In the genomic region with DNA sequence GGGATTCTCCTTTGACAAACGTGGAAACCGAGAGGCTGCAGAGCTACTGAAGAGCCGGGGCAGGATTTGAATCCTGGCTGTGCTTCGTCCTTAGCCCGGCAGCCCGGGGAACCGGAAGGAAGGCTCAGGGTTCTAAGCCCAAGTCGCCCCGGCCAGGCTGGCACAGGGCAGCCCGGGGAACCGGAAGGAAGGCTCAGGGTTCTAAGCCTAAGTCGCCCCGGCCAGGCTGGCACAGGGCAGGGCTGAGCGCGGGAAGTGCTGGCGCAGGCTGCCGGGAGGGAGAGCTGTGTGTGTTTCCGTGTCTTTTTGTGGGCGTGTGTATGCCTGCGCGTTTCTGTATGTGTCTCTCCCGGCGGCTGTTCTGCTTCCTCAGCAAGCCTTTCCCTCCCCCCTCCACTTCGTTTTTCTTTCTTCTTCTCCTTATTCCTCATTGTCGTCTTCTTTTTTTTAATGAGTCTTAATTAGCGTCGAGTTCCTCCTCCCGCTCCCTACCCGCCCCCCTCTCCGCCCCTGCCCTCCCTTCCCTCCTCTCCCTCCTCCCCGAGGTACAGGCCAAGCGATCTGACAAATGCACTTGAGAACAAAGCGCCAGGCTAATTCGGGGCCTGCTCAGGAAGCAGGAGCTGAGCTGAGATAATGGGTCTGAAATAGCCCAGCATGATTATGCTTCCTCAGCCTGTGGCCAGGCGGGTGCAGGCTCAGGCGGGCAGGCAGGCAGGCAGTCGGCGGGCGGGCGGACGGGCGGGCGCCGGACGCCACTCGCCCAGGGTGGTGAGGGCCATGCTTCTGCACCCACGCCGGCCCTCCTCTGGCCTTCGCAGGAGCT, we compare ENCODE assay signal across 8 cellular contexts.
A peak's percentile ranks its signal among the peaks of the same experiment; 100 is the strongest.
DNase-seq lines count a peak whose midpoint lies in the region; ATAC-seq lines count a peak whose summit lies in the region.

No MANE protein-coding gene starts in this region.

- POLR2A ChIA-PET in naive thymus-derived CD8-positive, alpha-beta T cell (lab: Charles Lee) = no interaction called here

- intact Hi-C loops in aorta (cut with DNase I) = loop anchor here in 1 of 2 donors (5.0 to 10.0 kb wide), 3 partner anchors 33 to 100 kb away; no protein-coding TSS in a partner anchor

- no peaks in the 10 kb centered on the region for H3K36me3 ChIP-seq in CD4-positive, CD25-positive, alpha-beta regulatory T cell (ENCODE audit: control insufficient read depth, insufficient read depth, low read length)
- no peaks in the 10 kb centered on the region for H3K36me3 ChIP-seq in aorta (ENCODE audit: control insufficient read depth in 1 of 2, insufficient read depth in 2 of 2, low read length in 1 of 2)

- peak overlapping the region in 3 of 4 donors; percentile 15 to 81 (median 52) for H3K4me3 Mint-ChIP-seq in CD4-positive, CD25-positive, alpha-beta regulatory T cell
- no peak overlapping the region for H3K4me3 Mint-ChIP-seq in activated CD8-positive, alpha-beta memory T cell treated with anti-CD3 and anti-CD28 coated beads, Interleukin-2, amount 10 ng/mL, durations not matched to agents 7 days and 5 days
- H3K4me3 Mint-ChIP-seq in naive thymus-derived CD8-positive, alpha-beta T cell = peak overlapping the region; percentile 57 to 81 (median 73)

- peaks cover 0 to 4% (median 0%) of the 10 kb centered on the region in 4 donors for H3K4me1 Mint-ChIP-seq in CD4-positive, CD25-positive, alpha-beta regulatory T cell
- no peaks in the 10 kb centered on the region for H3K4me1 Mint-ChIP-seq in activated CD8-positive, alpha-beta memory T cell treated with anti-CD3 and anti-CD28 coated beads, Interleukin-2, amount 10 ng/mL, durations not matched to agents 7 days and 5 days
- peaks cover 5 to 8% (median 6%) of the 10 kb centered on the region in 4 donors for H3K4me1 Mint-ChIP-seq in naive thymus-derived CD8-positive, alpha-beta T cell

- DNase-seq in CD4-positive, CD25-positive, alpha-beta regulatory T cell = peak in 1 of 3 donors; percentile 24
- DNase-seq in MV-4-11 (lab: John Stamatoyannopoulos, UW) (peak; percentile 67), fibroblast of peridontal ligament (ENCODE audit: extremely low read depth) (peak; percentile 40), aorta (peak; percentile 83 to 88), NCI-H1048 (lab: John Stamatoyannopoulos, UW) (no peak)
- peak; percentile 39 for DNase-seq in activated CD8-positive, alpha-beta memory T cell treated with anti-CD3 and anti-CD28 coated beads, Interleukin-2, amount 10 ng/mL, durations not matched to agents 7 days and 5 days
- DNase-seq in naive thymus-derived CD8-positive, alpha-beta T cell = peak in 2 of 10 donors; percentile 1 to 10

- H3K27me3 ChIP-seq in CD4-positive, CD25-positive, alpha-beta regulatory T cell (ENCODE audit: control insufficient read depth, insufficient read depth, low read length) = no peaks in the 10 kb centered on the region
- H3K27me3 ChIP-seq in aorta (ENCODE audit: control insufficient read depth in 1 of 2, insufficient read depth in 2 of 2, low read length in 1 of 2) = no peaks in the 10 kb centered on the region

- peaks cover 0 to 2% (median 0%) of the 10 kb centered on the region in 7 donors for H3K9me3 Mint-ChIP-seq in CD4-positive, CD25-positive, alpha-beta regulatory T cell
- H3K9me3 Mint-ChIP-seq in activated CD8-positive, alpha-beta memory T cell treated with anti-CD3 and anti-CD28 coated beads, Interleukin-2, amount 10 ng/mL, durations not matched to agents 7 days and 5 days (ENCODE audit: low read depth) = no peaks in the 10 kb centered on the region
- peaks cover 0 to 2% (median 0%) of the 10 kb centered on the region in 9 donors for H3K9me3 Mint-ChIP-seq in naive thymus-derived CD8-positive, alpha-beta T cell

- H3K4me1 ChIP-seq in CD4-positive, CD25-positive, alpha-beta regulatory T cell (ENCODE audit: control insufficient read depth, insufficient read depth, low read length, poor library complexity, severe bottlenecking) = no peaks in the 10 kb centered on the region
- no peaks in the 10 kb centered on the region for H3K4me1 ChIP-seq in aorta (ENCODE audit: control insufficient read depth in 1 of 2, insufficient read depth in 2 of 2, low read length in 2 of 2)

- H3K27me3 Mint-ChIP-seq in CD4-positive, CD25-positive, alpha-beta regulatory T cell = no peaks in the 10 kb centered on the region
- H3K27me3 Mint-ChIP-seq in activated CD8-positive, alpha-beta memory T cell treated with anti-CD3 and anti-CD28 coated beads, Interleukin-2, amount 10 ng/mL, durations not matched to agents 7 days and 5 days = peaks cover 2% of the 10 kb centered on the region
- H3K27me3 Mint-ChIP-seq in naive thymus-derived CD8-positive, alpha-beta T cell = no peaks in the 10 kb centered on the region

- 3 to 40% methylated on average over 48 to 49 of the region's 49 CpGs for WGBS in aorta, 2 donors

- no peak overlapping the region for H3K4me3 ChIP-seq in CD4-positive, CD25-positive, alpha-beta regulatory T cell (ENCODE audit: low read depth, low read length)
- H3K4me3 ChIP-seq in aorta (ENCODE audit: low read length in 2 of 2) = no peak overlapping the region

- no peaks in the 10 kb centered on the region for H3K36me3 Mint-ChIP-seq in CD4-positive, CD25-positive, alpha-beta regulatory T cell
- no peaks in the 10 kb centered on the region for H3K36me3 Mint-ChIP-seq in activated CD8-positive, alpha-beta memory T cell treated with anti-CD3 and anti-CD28 coated beads, Interleukin-2, amount 10 ng/mL, durations not matched to agents 7 days and 5 days
- no peaks in the 10 kb centered on the region for H3K36me3 Mint-ChIP-seq in naive thymus-derived CD8-positive, alpha-beta T cell

- H3K27ac Mint-ChIP-seq in CD4-positive, CD25-positive, alpha-beta regulatory T cell = peak overlapping the region in 1 of 3 donors; percentile 36
- no peak overlapping the region for H3K27ac Mint-ChIP-seq in activated CD8-positive, alpha-beta memory T cell treated with anti-CD3 and anti-CD28 coated beads, Interleukin-2, amount 10 ng/mL, durations not matched to agents 7 days and 5 days
- H3K27ac Mint-ChIP-seq in naive thymus-derived CD8-positive, alpha-beta T cell = peak overlapping the region in 6 of 10 donors; percentile 18 to 86 (median 46)

- ATAC-seq in CD4-positive, CD25-positive, alpha-beta regulatory T cell (ENCODE audit: low read depth in 2 of 2) = peak; percentile 48 to 59
- no peak for ATAC-seq in activated CD8-positive, alpha-beta memory T cell treated with anti-CD3 and anti-CD28 coated beads, Interleukin-2, amount 10 ng/mL, durations not matched to agents 7 days and 5 days
- peak; percentile 68 to 80 for ATAC-seq in naive thymus-derived CD8-positive, alpha-beta T cell
- ATAC-seq in aorta (ENCODE audit: low FRiP score) = peak; percentile 72
- no peak for ATAC-seq in GM21717 (IDR thresholded peaks at IDR 0.05; ENCODE audit: unreplicated experiment)

- no peak overlapping the region for H3K27ac ChIP-seq in CD4-positive, CD25-positive, alpha-beta regulatory T cell (ENCODE audit: insufficient read depth, low read length, poor library complexity, severe bottlenecking)
- peak overlapping the region in 1 of 2 donors; percentile 97 for H3K27ac ChIP-seq in aorta (ENCODE audit: low read depth in 1 of 2, low read length in 2 of 2)

- no peaks in the 10 kb centered on the region for H3K9me3 ChIP-seq in CD4-positive, CD25-positive, alpha-beta regulatory T cell (ENCODE audit: control insufficient read depth in 2 of 2, low read length in 2 of 2)
- no peaks in the 10 kb centered on the region for H3K9me3 ChIP-seq in aorta (ENCODE audit: control insufficient read depth, low read length)

- CTCF ChIA-PET in activated CD8-positive, alpha-beta memory T cell treated with anti-CD3 and anti-CD28 coated beads, Interleukin-2, amount 10 ng/mL, durations not matched to agents 7 days and 5 days (lab: Charles Lee) = no interaction called here

Comparison
In these comparisons a context has a peak if more than half of its experiments do, and no peak if none do; other contexts are left out.
1. ATAC-seq: peak in CD4-positive, CD25-positive, alpha-beta regulatory T cell (2 of 2), naive thymus-derived CD8-positive, alpha-beta T cell (2 of 2) and aorta (single experiment); none in activated CD8-positive, alpha-beta memory T cell treated with anti-CD3 and anti-CD28 coated beads, Interleukin-2, amount 10 ng/mL, durations not matched to agents 7 days and 5 days (single experiment) and GM21717 (single experiment).